In the genomic region with DNA sequence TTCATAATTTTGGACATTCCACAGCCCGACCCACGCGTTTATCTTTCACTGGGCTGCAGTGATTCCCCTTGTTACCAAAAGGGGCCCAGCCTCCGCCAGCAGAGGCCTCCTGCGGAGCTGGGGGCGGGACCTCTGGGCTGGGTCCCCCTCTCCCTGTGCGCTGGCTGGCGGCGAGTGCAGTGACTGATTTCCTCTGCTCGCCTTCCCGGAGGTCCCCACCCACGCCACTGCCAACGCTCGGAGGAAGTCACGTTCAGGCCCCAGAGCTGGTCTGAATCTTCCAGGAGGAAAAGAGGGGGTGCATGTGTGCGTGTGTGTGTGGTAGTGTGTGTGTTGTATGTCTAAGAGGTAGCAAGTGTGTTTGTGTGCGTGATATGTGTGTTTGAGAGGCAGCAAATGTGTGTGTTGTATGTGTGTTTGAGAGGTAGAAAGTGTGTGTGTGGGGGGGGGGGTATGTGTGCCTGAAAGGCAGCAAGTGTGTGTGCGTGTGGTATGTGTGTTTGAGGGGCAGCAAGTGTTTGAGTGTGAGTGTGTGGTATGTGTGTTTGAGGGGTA, we compare ENCODE assay signal across 8 cellular contexts.
DNase-seq lines count a peak whose midpoint lies in the region; ATAC-seq and TF ChIP-seq lines count a peak whose summit lies in the region.

No MANE protein-coding gene starts in this region.

- peaks cover 7% of the 10 kb centered on the region for H3K4me1 Mint-ChIP-seq in central memory CD8-positive, alpha-beta T cell

- no peaks in the 10 kb centered on the region for H3K9me3 Mint-ChIP-seq in central memory CD8-positive, alpha-beta T cell

- H3K36me3 Mint-ChIP-seq in central memory CD8-positive, alpha-beta T cell (ENCODE audit: insufficient read depth): peaks cover 1% of the 10 kb centered on the region

- H3K27ac Mint-ChIP-seq in central memory CD8-positive, alpha-beta T cell (ENCODE audit: low read depth): peak overlapping the region; percentile 63

- peak; percentile 47 for ATAC-seq in central memory CD8-positive, alpha-beta T cell (replicated peaks; ENCODE audit: extremely low read depth, poor library complexity, severe bottlenecking)
- no peak for ATAC-seq in GM21619 (IDR thresholded peaks at IDR 0.05; ENCODE audit: unreplicated experiment)

- TF ChIP-seq CTCF in GM10248 (IDR thresholded peaks at IDR 0.05; ENCODE audit: control extremely low read depth, extremely low read depth, low read depth, missing control alignments): no peak

- DNase-seq in GM10248 (ENCODE audit: extremely low spot score) (peak; percentile 72), medulla oblongata (ENCODE audit: extremely low spot score) (peak; percentile 36), NCI-H524 (lab: John Stamatoyannopoulos, UW) (no peak), DMS 273 (lab: John Stamatoyannopoulos, UW; ENCODE audit: unreplicated experiment) (no peak)
- peak; percentile 53 for DNase-seq in activated CD4-positive, CD25-positive, alpha-beta regulatory T cell treated with anti-CD3 and anti-CD28 coated beads, Interleukin-2, amount 50 U/mL, for 72 hours
- DNase-seq in central memory CD8-positive, alpha-beta T cell (ENCODE audit: low spot score in 2 of 2): peak; percentile 42
- peak; percentile 45 to 55 for DNase-seq in stimulated activated CD8-positive, alpha-beta memory T cell treated with anti-CD3 and anti-CD28 coated beads, Interleukin-4, amount 100 ng/mL, for 1 hour (ENCODE audit: low read depth in 2 of 2, low spot score in 1 of 2)

- peak overlapping the region; percentile 60 for H3K4me3 Mint-ChIP-seq in central memory CD8-positive, alpha-beta T cell

- POLR2A ChIA-PET in GM10248 (lab: Yijun Ruan, JAX): no interaction called here

- CTCF ChIA-PET in GM10248 (lab: Yijun Ruan, JAX): interaction anchor here (0.9 to 3.3 kb wide), 2 partner anchors 20 to 108 kb away, joined by 3 to 12 read pairs; no protein-coding TSS in a partner anchor

- H3K27me3 Mint-ChIP-seq in central memory CD8-positive, alpha-beta T cell: no peaks in the 10 kb centered on the region

Comparison
In these comparisons a context has a peak if more than half of its experiments do, and no peak if none do; other contexts are left out.
1. DNase-seq: peak in GM10248 (single experiment), activated CD4-positive, CD25-positive, alpha-beta regulatory T cell treated with anti-CD3 and anti-CD28 coated beads, Interleukin-2, amount 50 U/mL, for 72 hours (single experiment), central memory CD8-positive, alpha-beta T cell (2 of 2), medulla oblongata (single experiment) and stimulated activated CD8-positive, alpha-beta memory T cell treated with anti-CD3 and anti-CD28 coated beads, Interleukin-4, amount 100 ng/mL, for 1 hour (2 of 2); none in NCI-H524 (0 of 2) and DMS 273 (single experiment).